In the genomic region with DNA sequence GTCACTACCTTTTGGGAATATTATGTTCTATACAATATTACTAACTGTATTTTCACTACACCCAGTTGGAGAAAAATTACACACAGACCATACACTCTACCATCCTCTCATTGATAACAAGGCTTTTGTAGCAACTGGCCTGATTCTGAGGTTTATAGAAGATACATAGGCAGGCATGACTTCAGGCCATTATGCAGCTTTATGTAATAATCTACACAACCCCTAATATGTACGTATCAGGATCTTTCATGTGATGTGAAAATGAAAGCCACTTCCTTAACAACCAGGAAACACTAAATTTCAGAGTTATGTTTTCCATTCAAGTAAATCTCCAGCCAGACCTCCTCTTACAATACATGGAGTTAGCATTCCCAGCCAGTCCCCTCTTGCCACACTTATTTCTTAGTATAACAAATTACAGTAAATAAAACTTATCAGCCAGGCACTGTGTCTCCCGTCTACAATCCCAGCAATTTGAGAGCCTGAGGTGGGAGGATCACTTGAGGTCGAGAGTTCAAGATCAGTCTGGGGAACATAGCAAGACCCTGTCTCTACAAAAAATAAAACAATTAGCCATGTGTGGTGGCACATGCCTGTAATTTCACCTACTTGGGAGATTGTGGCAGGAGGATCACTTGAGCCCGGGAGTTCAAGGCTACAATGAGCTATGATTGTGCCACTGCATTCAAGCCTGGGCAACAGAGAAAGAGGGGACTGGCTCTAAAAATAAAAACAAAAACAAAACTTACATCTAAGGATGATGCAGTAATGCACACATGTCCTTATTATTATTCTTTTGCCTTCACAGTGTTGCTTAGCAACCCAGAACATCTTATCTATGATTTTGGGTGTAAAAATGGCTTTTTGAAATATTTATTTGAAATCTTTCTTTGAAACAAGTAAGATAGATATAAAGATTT, we compare ENCODE assay signal across 12 cellular contexts. TPM values are rescaled to one million over a fixed set of nuclear protein-coding genes. Genes with fewer than 3 reads are reported as not detected.
DNase-seq lines count a peak whose midpoint lies in the region; ATAC-seq and TF ChIP-seq lines count a peak whose summit lies in the region.
"Had no signal": no experiment of that assay in that cellular context is flagged by ENCODE, and none has a peak within 500 bp of the region (broad histone marks: within the 10 kb centered on the region; RNA-seq: fewer than 3 reads in every experiment).

No MANE protein-coding gene starts in this region.

- peaks cover 15% of the 10 kb centered on the region for H3K36me3 Mint-ChIP-seq in activated naive CD8-positive, alpha-beta T cell treated with anti-CD3 and anti-CD28 coated beads, Interleukin-2, amount 10 ng/mL, durations not matched to agents 7 days and 5 days
- H3K36me3 Mint-ChIP-seq in activated naive CD8-positive, alpha-beta T cell treated with anti-CD3 and anti-CD28 coated beads, Interleukin-2, amount 50 U/mL, for 24 hours (ENCODE audit: low read depth) = peaks cover 5% of the 10 kb centered on the region
- no peaks in the 10 kb centered on the region for H3K36me3 Mint-ChIP-seq in activated T-helper 17 cell treated with anti-CD3 and anti-CD28 coated beads, Interleukin-2, amount 50 U/mL, for 72 hours (ENCODE audit: low read depth)
- peaks cover 11% of the 10 kb centered on the region for H3K36me3 Mint-ChIP-seq in endothelial cell (ENCODE audit: low read depth, unreplicated experiment)

- ATAC-seq in activated naive CD8-positive, alpha-beta T cell treated with anti-CD3 and anti-CD28 coated beads, Interleukin-2, amount 10 ng/mL, durations not matched to agents 7 days and 5 days (ENCODE audit: low read depth) = peak; percentile 63
- no peak for ATAC-seq in activated naive CD8-positive, alpha-beta T cell treated with anti-CD3 and anti-CD28 coated beads, Interleukin-2, amount 50 U/mL, for 24 hours
- peak; percentile 59 for ATAC-seq in HG03460 (IDR thresholded peaks at IDR 0.05; ENCODE audit: unreplicated experiment)
- no peak for ATAC-seq in activated T-helper 17 cell treated with anti-CD3 and anti-CD28 coated beads, Interleukin-2, amount 50 U/mL, for 72 hours (replicated peaks)
- peak; percentile 58 for ATAC-seq in stimulated activated naive CD8-positive, alpha-beta T cell treated with anti-CD3 and anti-CD28 coated beads, Interleukin-15, amount 100 ng/mL, for 72 hours
- ATAC-seq in GM21390 (IDR thresholded peaks at IDR 0.05; ENCODE audit: unreplicated experiment) = no peak
- ATAC-seq: left ventricle myocardium superior had no signal

- H3K4me3 Mint-ChIP-seq in activated naive CD8-positive, alpha-beta T cell treated with anti-CD3 and anti-CD28 coated beads, Interleukin-2, amount 10 ng/mL, durations not matched to agents 7 days and 5 days = peak overlapping the region; percentile 41
- H3K4me3 Mint-ChIP-seq in activated naive CD8-positive, alpha-beta T cell treated with anti-CD3 and anti-CD28 coated beads, Interleukin-2, amount 50 U/mL, for 24 hours = no peak overlapping the region
- peak overlapping the region; percentile 16 for H3K4me3 Mint-ChIP-seq in activated T-helper 17 cell treated with anti-CD3 and anti-CD28 coated beads, Interleukin-2, amount 50 U/mL, for 72 hours
- H3K4me3 Mint-ChIP-seq in stimulated activated naive CD8-positive, alpha-beta T cell treated with anti-CD3 and anti-CD28 coated beads, Interleukin-15, amount 100 ng/mL, for 72 hours = peak overlapping the region; percentile 26 to 35
- no peak overlapping the region for H3K4me3 Mint-ChIP-seq in endothelial cell (ENCODE audit: unreplicated experiment)

- peaks cover 8% of the 10 kb centered on the region for H3K4me1 Mint-ChIP-seq in activated naive CD8-positive, alpha-beta T cell treated with anti-CD3 and anti-CD28 coated beads, Interleukin-2, amount 10 ng/mL, durations not matched to agents 7 days and 5 days
- peaks cover 5% of the 10 kb centered on the region for H3K4me1 Mint-ChIP-seq in activated naive CD8-positive, alpha-beta T cell treated with anti-CD3 and anti-CD28 coated beads, Interleukin-2, amount 50 U/mL, for 24 hours
- peaks cover 10% of the 10 kb centered on the region for H3K4me1 Mint-ChIP-seq in activated T-helper 17 cell treated with anti-CD3 and anti-CD28 coated beads, Interleukin-2, amount 50 U/mL, for 72 hours
- peaks cover 8% of the 10 kb centered on the region for H3K4me1 Mint-ChIP-seq in stimulated activated naive CD8-positive, alpha-beta T cell treated with anti-CD3 and anti-CD28 coated beads, Interleukin-15, amount 100 ng/mL, for 72 hours
- peaks cover 4% of the 10 kb centered on the region for H3K4me1 Mint-ChIP-seq in endothelial cell (ENCODE audit: unreplicated experiment)

- no peak for TF ChIP-seq CTCF in endothelial cell (IDR thresholded peaks at IDR 0.05; ENCODE audit: unreplicated experiment)

- DNase-seq in activated naive CD8-positive, alpha-beta T cell treated with anti-CD3 and anti-CD28 coated beads, Interleukin-2, amount 10 ng/mL, durations not matched to agents 7 days and 5 days = no peak
- no peak for DNase-seq in activated naive CD8-positive, alpha-beta T cell treated with anti-CD3 and anti-CD28 coated beads, Interleukin-2, amount 50 U/mL, for 24 hours
- no peak for DNase-seq in stimulated activated naive CD8-positive, alpha-beta T cell treated with anti-CD3 and anti-CD28 coated beads, Interleukin-15, amount 100 ng/mL, for 72 hours
- DNase-seq in middle frontal gyrus (ENCODE audit: extremely low spot score, low spot score) (no peak), endothelial cell (ENCODE audit: low spot score) (no peak)
- DNase-seq: EL, left ventricle myocardium superior, NCI-H1417 treated with DMSO at 0.1 percent for 48 hours, NCI-H526 treated with DMSO at 0.1 percent for 48 hours had no signal

- peak overlapping the region; percentile 72 for H3K27ac Mint-ChIP-seq in activated naive CD8-positive, alpha-beta T cell treated with anti-CD3 and anti-CD28 coated beads, Interleukin-2, amount 10 ng/mL, durations not matched to agents 7 days and 5 days
- H3K27ac Mint-ChIP-seq in activated naive CD8-positive, alpha-beta T cell treated with anti-CD3 and anti-CD28 coated beads, Interleukin-2, amount 50 U/mL, for 24 hours = no peak overlapping the region
- peak overlapping the region; percentile 39 for H3K27ac Mint-ChIP-seq in activated T-helper 17 cell treated with anti-CD3 and anti-CD28 coated beads, Interleukin-2, amount 50 U/mL, for 72 hours
- H3K27ac Mint-ChIP-seq in stimulated activated naive CD8-positive, alpha-beta T cell treated with anti-CD3 and anti-CD28 coated beads, Interleukin-15, amount 100 ng/mL, for 72 hours = peak overlapping the region; percentile 48 to 78
- H3K27ac Mint-ChIP-seq in endothelial cell (ENCODE audit: unreplicated experiment) = no peak overlapping the region

- H3K27me3 Mint-ChIP-seq in activated naive CD8-positive, alpha-beta T cell treated with anti-CD3 and anti-CD28 coated beads, Interleukin-2, amount 10 ng/mL, durations not matched to agents 7 days and 5 days = no peaks in the 10 kb centered on the region
- H3K27me3 Mint-ChIP-seq in activated naive CD8-positive, alpha-beta T cell treated with anti-CD3 and anti-CD28 coated beads, Interleukin-2, amount 50 U/mL, for 24 hours = no peaks in the 10 kb centered on the region
- H3K27me3 Mint-ChIP-seq in activated T-helper 17 cell treated with anti-CD3 and anti-CD28 coated beads, Interleukin-2, amount 50 U/mL, for 72 hours = no peaks in the 10 kb centered on the region
- no peaks in the 10 kb centered on the region for H3K27me3 Mint-ChIP-seq in stimulated activated naive CD8-positive, alpha-beta T cell treated with anti-CD3 and anti-CD28 coated beads, Interleukin-15, amount 100 ng/mL, for 72 hours
- peaks cover 1% of the 10 kb centered on the region for H3K27me3 Mint-ChIP-seq in endothelial cell (ENCODE audit: unreplicated experiment)

- H3K9me3 Mint-ChIP-seq in activated naive CD8-positive, alpha-beta T cell treated with anti-CD3 and anti-CD28 coated beads, Interleukin-2, amount 10 ng/mL, durations not matched to agents 7 days and 5 days = peaks cover 7% of the 10 kb centered on the region
- H3K9me3 Mint-ChIP-seq in activated naive CD8-positive, alpha-beta T cell treated with anti-CD3 and anti-CD28 coated beads, Interleukin-2, amount 50 U/mL, for 24 hours = peaks cover 9% of the 10 kb centered on the region
- peaks cover 4% of the 10 kb centered on the region for H3K9me3 Mint-ChIP-seq in activated T-helper 17 cell treated with anti-CD3 and anti-CD28 coated beads, Interleukin-2, amount 50 U/mL, for 72 hours
- peaks cover 7 to 9% of the 10 kb centered on the region in 2 donors for H3K9me3 Mint-ChIP-seq in stimulated activated naive CD8-positive, alpha-beta T cell treated with anti-CD3 and anti-CD28 coated beads, Interleukin-15, amount 100 ng/mL, for 72 hours
- H3K9me3 Mint-ChIP-seq in endothelial cell (ENCODE audit: unreplicated experiment) = peaks cover 5% of the 10 kb centered on the region

- POLR2A ChIA-PET in activated naive CD8-positive, alpha-beta T cell treated with anti-CD3 and anti-CD28 coated beads, Interleukin-2, amount 10 ng/mL, durations not matched to agents 7 days and 5 days (lab: Charles Lee) = interaction anchor here (0.7 kb wide), 1 partner anchor 10 kb away, joined by 5 read pairs; the partner anchor contains the start of gene OSBPL8

RNA-seq across cellular contexts. Expression of gene OSBPL8, which starts 10.4 kb away (rescaled TPM):
- total RNA-seq in activated naive CD8-positive, alpha-beta T cell treated with anti-CD3 and anti-CD28 coated beads, Interleukin-2, amount 10 ng/mL, durations not matched to agents 7 days and 5 days = 100 to 1,000 TPM; 101 TPM
- 10 to 100 TPM; 40.5 to 68.2 TPM for total RNA-seq in activated T-helper 17 cell treated with anti-CD3 and anti-CD28 coated beads, Interleukin-2, amount 50 U/mL, for 72 hours
- 82.3 TPM for total RNA-seq in endothelial cell (ENCODE audit: unreplicated experiment)

Comparison
In these comparisons a context has a peak if more than half of its experiments do, and no peak if none do; other contexts are left out.
1. ATAC-seq: peak in activated naive CD8-positive, alpha-beta T cell treated with anti-CD3 and anti-CD28 coated beads, Interleukin-2, amount 10 ng/mL, durations not matched to agents 7 days and 5 days (single experiment), HG03460 (single experiment) and stimulated activated naive CD8-positive, alpha-beta T cell treated with anti-CD3 and anti-CD28 coated beads, Interleukin-15, amount 100 ng/mL, for 72 hours (single experiment); none in activated naive CD8-positive, alpha-beta T cell treated with anti-CD3 and anti-CD28 coated beads, Interleukin-2, amount 50 U/mL, for 24 hours (single experiment), activated T-helper 17 cell treated with anti-CD3 and anti-CD28 coated beads, Interleukin-2, amount 50 U/mL, for 72 hours (single experiment) and GM21390 (single experiment).
2. H3K27ac Mint-ChIP-seq: peak in activated naive CD8-positive, alpha-beta T cell treated with anti-CD3 and anti-CD28 coated beads, Interleukin-2, amount 10 ng/mL, durations not matched to agents 7 days and 5 days (single experiment), activated T-helper 17 cell treated with anti-CD3 and anti-CD28 coated beads, Interleukin-2, amount 50 U/mL, for 72 hours (single experiment) and stimulated activated naive CD8-positive, alpha-beta T cell treated with anti-CD3 and anti-CD28 coated beads, Interleukin-15, amount 100 ng/mL, for 72 hours (2 of 2); none in activated naive CD8-positive, alpha-beta T cell treated with anti-CD3 and anti-CD28 coated beads, Interleukin-2, amount 50 U/mL, for 24 hours (single experiment) and endothelial cell (single experiment).
3. H3K4me3 Mint-ChIP-seq: peak in activated naive CD8-positive, alpha-beta T cell treated with anti-CD3 and anti-CD28 coated beads, Interleukin-2, amount 10 ng/mL, durations not matched to agents 7 days and 5 days (single experiment), activated T-helper 17 cell treated with anti-CD3 and anti-CD28 coated beads, Interleukin-2, amount 50 U/mL, for 72 hours (single experiment) and stimulated activated naive CD8-positive, alpha-beta T cell treated with anti-CD3 and anti-CD28 coated beads, Interleukin-15, amount 100 ng/mL, for 72 hours (2 of 2); none in activated naive CD8-positive, alpha-beta T cell treated with anti-CD3 and anti-CD28 coated beads, Interleukin-2, amount 50 U/mL, for 24 hours (single experiment) and endothelial cell (single experiment).